In the genomic region with DNA sequence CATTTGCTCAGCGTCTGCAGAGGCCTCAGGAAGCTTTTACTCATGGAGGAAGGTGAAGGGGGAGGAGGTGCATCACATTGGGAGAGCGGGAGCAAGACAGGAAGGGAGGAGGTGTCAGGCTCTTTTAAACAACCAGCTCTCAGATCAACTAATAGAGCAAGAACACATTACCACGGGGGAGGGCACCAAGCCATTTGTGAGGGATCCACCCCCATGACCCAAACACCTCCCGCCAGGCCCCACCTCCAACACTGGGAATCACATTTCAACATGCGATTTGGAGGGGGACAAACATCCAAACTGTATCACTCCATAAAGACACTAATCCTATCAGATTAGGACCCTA, we compare ENCODE assay signal across 24 cellular contexts. TPM values are rescaled to one million over a fixed set of nuclear protein-coding genes. Genes with fewer than 3 reads are reported as not detected.
"Had no signal": no experiment of that assay in that cellular context is flagged by ENCODE, and none has a peak within 500 bp of the region (broad histone marks: within the 10 kb centered on the region; RNA-seq: fewer than 3 reads in every experiment).

No MANE protein-coding gene starts in this region.

- H3K4me2 ChIP-seq: SK-N-SH had no signal

- H3K4me3 ChIP-seq: Peyer's patch, SJCRH30 had no signal

- H3K9ac ChIP-seq: SK-N-SH had no signal

- H3K9me3 ChIP-seq: SJCRH30, SK-N-SH had no signal

- H3K36me3 ChIP-seq: brain microvascular endothelial cell, Peyer's patch, SJCRH30 had no signal

- H3K27ac ChIP-seq: brain microvascular endothelial cell, Peyer's patch, RWPE1, SJCRH30 had no signal

- H3K9me2 ChIP-seq: SK-N-SH had no signal

- H3K4me3 Mint-ChIP-seq: activated CD8-positive, alpha-beta T cell treated with anti-CD3 and anti-CD28 coated beads, Interleukin-2, amount 10 ng/mL, durations not matched to agents 7 days and 5 days; activated naive CD4-positive, alpha-beta T cell treated with anti-CD3 and anti-CD28 coated beads, Interleukin-2, amount 10 ng/mL, durations not matched to agents 7 days and 5 days; activated naive CD8-positive, alpha-beta T cell treated with anti-CD3 and anti-CD28 coated beads for 36 hours had no signal

- H3K27ac Mint-ChIP-seq: activated CD8-positive, alpha-beta T cell treated with anti-CD3 and anti-CD28 coated beads, Interleukin-2, amount 10 ng/mL, durations not matched to agents 7 days and 5 days; activated naive CD4-positive, alpha-beta T cell treated with anti-CD3 and anti-CD28 coated beads, Interleukin-2, amount 10 ng/mL, durations not matched to agents 7 days and 5 days; activated naive CD8-positive, alpha-beta T cell treated with anti-CD3 and anti-CD28 coated beads for 36 hours had no signal

- DNase-seq: activated CD4-positive, alpha-beta T cell treated with anti-CD3 and anti-CD28 coated beads for 48 hours; activated CD4-positive, alpha-beta T cell treated with anti-CD3 and anti-CD28 coated beads, Interleukin-2, amount 50 U/mL, for 4 hours; activated CD4-positive, CD25-positive, alpha-beta regulatory T cell treated with anti-CD3 and anti-CD28 coated beads, Interleukin-2, amount 50 U/mL, for 72 hours; activated CD8-positive, alpha-beta T cell treated with anti-CD3 and anti-CD28 coated beads, Interleukin-2, amount 10 ng/mL, durations not matched to agents 7 days and 5 days; activated gamma-delta T cell treated with Interleukin-2 at 50 U/mL for 16 hours; activated naive CD4-positive, alpha-beta T cell treated with anti-CD3 and anti-CD28 coated beads, Interleukin-2, amount 10 ng/mL, durations not matched to agents 7 days and 5 days; activated naive CD8-positive, alpha-beta T cell treated with anti-CD3 and anti-CD28 coated beads for 36 hours; activated T-cell treated with anti-CD3 and anti-CD28 coated beads, Interleukin-2, amount 50 U/mL, for 48 hours; brain microvascular endothelial cell; cerebellar nuclear complex; NCI-H1048; NCI-H146; NCI-H187 treated with DMSO at 0.1 percent for 48 hours; NCI-H2171; NCI-H226; NCI-H526; NCI-H774; Peyer's patch; Right ventricle myocardium superior; SJCRH30; SK-N-SH; T-helper 1 cell had no signal

- H3K4me1 ChIP-seq: Peyer's patch, SJCRH30 had no signal

- H3K27me3 ChIP-seq: brain microvascular endothelial cell, Peyer's patch, SJCRH30 had no signal

- H3K36me3 Mint-ChIP-seq: activated naive CD4-positive, alpha-beta T cell treated with anti-CD3 and anti-CD28 coated beads, Interleukin-2, amount 10 ng/mL, durations not matched to agents 7 days and 5 days had no signal

RNA-seq across cellular contexts. Expression of a gene that starts 18.9 kb away (rescaled TPM):
- total RNA-seq: activated CD8-positive, alpha-beta T cell treated with anti-CD3 and anti-CD28 coated beads, Interleukin-2, amount 10 ng/mL, durations not matched to agents 7 days and 5 days; NCI-H460 had no signal
